In the genomic region with DNA sequence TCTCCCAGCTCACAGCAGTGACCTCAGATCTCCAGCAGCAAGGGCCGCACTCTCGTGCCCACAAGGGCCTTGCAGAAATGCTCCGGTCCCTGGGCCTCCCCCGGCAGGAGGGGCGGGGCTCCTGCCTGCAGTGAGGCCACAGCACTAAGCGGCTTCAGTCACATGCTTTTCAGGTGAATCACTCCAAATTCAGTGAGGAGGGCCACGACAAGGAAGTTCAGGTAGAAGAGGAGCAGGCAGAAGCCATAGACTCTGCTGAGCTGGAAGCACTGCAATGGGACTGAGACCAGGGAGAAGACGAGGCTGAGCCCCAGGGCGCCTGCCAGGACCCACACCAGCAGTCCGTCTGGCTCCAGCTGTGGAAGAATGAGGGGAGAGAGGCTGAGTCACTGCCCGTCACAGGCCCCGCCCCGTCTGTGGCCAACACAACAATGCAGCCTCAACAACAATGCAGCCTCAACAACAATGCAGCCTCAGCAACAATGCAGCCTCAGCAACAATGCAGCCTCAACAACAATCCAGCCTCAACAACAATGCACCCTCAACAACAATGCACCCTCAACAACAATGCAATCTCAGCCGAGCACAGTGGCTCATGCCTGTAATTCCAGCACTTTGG, we compare ENCODE assay signal across 8 cellular contexts. TPM values are rescaled to one million over a fixed set of nuclear protein-coding genes. Genes with fewer than 3 reads are reported as not detected.
DNase-seq lines count a peak whose midpoint lies in the region; ATAC-seq and TF ChIP-seq lines count a peak whose summit lies in the region.

No MANE protein-coding gene starts in this region.

- peaks cover 6% of the 10 kb centered on the region for H3K4me1 ChIP-seq in CD8-positive, alpha-beta memory T cell (ENCODE audit: insufficient read depth, low read length)

- ATAC-seq in HG02798 (IDR thresholded peaks at IDR 0.05; ENCODE audit: poor library complexity, unreplicated experiment): no peak

- H3K27me3 Mint-ChIP-seq in CD8-positive, alpha-beta memory T cell: no peaks in the 10 kb centered on the region

- no peak overlapping the region for H3K4me3 ChIP-seq in CD8-positive, alpha-beta memory T cell (ENCODE audit: low read length)
- H3K4me3 ChIP-seq in epithelial cell of proximal tubule (ENCODE audit: low read depth, low read length): no peak overlapping the region

- no peaks in the 10 kb centered on the region for H3K4me1 Mint-ChIP-seq in CD8-positive, alpha-beta memory T cell

- peak overlapping the region; percentile 51 for H3K27ac ChIP-seq in CD8-positive, alpha-beta memory T cell (ENCODE audit: low read depth, low read length)

- no peak overlapping the region for H3K4me3 Mint-ChIP-seq in CD8-positive, alpha-beta memory T cell

- no peaks in the 10 kb centered on the region for H3K36me3 ChIP-seq in CD8-positive, alpha-beta memory T cell (ENCODE audit: insufficient read depth, low read length)

- no peaks in the 10 kb centered on the region for H3K9me3 ChIP-seq in CD8-positive, alpha-beta memory T cell (ENCODE audit: low read length)

- no peak for DNase-seq in CD8-positive, alpha-beta memory T cell
- DNase-seq in NCI-H226: peak; percentile 78
- DNase-seq in epithelial cell of proximal tubule (ENCODE audit: low read depth): peak; percentile 41
- DNase-seq in myocyte (ENCODE audit: low read depth): peak; percentile 86
- DNase-seq in NCI-H187 treated with DMSO at 0.1 percent for 48 hours (lab: John Stamatoyannopoulos, UW): no peak
- DNase-seq in activated CD4-positive, CD25-positive, alpha-beta regulatory T cell treated with anti-CD3 and anti-CD28 coated beads, Interleukin-2, amount 50 U/mL, for 72 hours: no peak
- DNase-seq in activated CD4-positive, alpha-beta T cell treated with anti-CD3 and anti-CD28 coated beads, Interleukin-2, amount 50 U/mL, for 4 hours: no peak

- H3K27ac Mint-ChIP-seq in CD8-positive, alpha-beta memory T cell: peak overlapping the region in 2 of 8 donors; percentile 29 to 85

- POLR2A ChIA-PET in CD8-positive, alpha-beta memory T cell (lab: Charles Lee): no interaction called here

- H3K36me3 Mint-ChIP-seq in CD8-positive, alpha-beta memory T cell: peaks cover 4 to 74% (median 9%) of the 10 kb centered on the region in 3 donors

- TF ChIP-seq CTCF in epithelial cell of proximal tubule (conservative IDR thresholded peaks at IDR 0.05; ENCODE audit: low read depth, low read length): no peak

- CTCF ChIA-PET in CD8-positive, alpha-beta memory T cell (lab: Charles Lee): no interaction called here

- no peaks in the 10 kb centered on the region for H3K27me3 ChIP-seq in CD8-positive, alpha-beta memory T cell (ENCODE audit: insufficient read depth, low read length, poor library complexity, severe bottlenecking)

- peaks cover 0 to 1% (median 0%) of the 10 kb centered on the region in 5 donors for H3K9me3 Mint-ChIP-seq in CD8-positive, alpha-beta memory T cell

RNA-seq across cellular contexts. Expression of gene SLC8B1, which starts 35.2 kb away (rescaled TPM):
- 10 to 100 TPM; 14.9 to 16.8 TPM for total RNA-seq in CD8-positive, alpha-beta memory T cell
- 26.8 TPM for polyA plus RNA-seq in CD8-positive, alpha-beta memory T cell
- total RNA-seq in epithelial cell of proximal tubule: 26.0 and 26.6 TPM in 2 replicates
- total RNA-seq in myocyte: 6.2 and 20.2 TPM in 2 replicates
- polyA plus RNA-seq in myocyte (2012): 16.0 TPM

RNA-seq across cellular contexts. Expression of gene PLBD2, which starts 58.7 kb away (rescaled TPM):
- 10 to 100 TPM; 19.5 to 20.7 TPM for total RNA-seq in CD8-positive, alpha-beta memory T cell
- 10.0 TPM for polyA plus RNA-seq in CD8-positive, alpha-beta memory T cell
- total RNA-seq in epithelial cell of proximal tubule (15.6 and 20.1 TPM in 2 replicates), myocyte (25.9 and 30.8 TPM in 2 replicates)
- 67.9 TPM for polyA plus RNA-seq in myocyte (2012)

Comparison
In these comparisons a context has a peak if more than half of its experiments do, and no peak if none do; other contexts are left out.
1. DNase-seq: peak in NCI-H226 (single experiment), epithelial cell of proximal tubule (single experiment) and myocyte (single experiment); none in CD8-positive, alpha-beta memory T cell (0 of 5), NCI-H187 treated with DMSO at 0.1 percent for 48 hours (single experiment), activated CD4-positive, CD25-positive, alpha-beta regulatory T cell treated with anti-CD3 and anti-CD28 coated beads, Interleukin-2, amount 50 U/mL, for 72 hours (single experiment) and activated CD4-positive, alpha-beta T cell treated with anti-CD3 and anti-CD28 coated beads, Interleukin-2, amount 50 U/mL, for 4 hours (0 of 2).